ENCODE assay signal across 1 cellular context in the genomic region with DNA sequence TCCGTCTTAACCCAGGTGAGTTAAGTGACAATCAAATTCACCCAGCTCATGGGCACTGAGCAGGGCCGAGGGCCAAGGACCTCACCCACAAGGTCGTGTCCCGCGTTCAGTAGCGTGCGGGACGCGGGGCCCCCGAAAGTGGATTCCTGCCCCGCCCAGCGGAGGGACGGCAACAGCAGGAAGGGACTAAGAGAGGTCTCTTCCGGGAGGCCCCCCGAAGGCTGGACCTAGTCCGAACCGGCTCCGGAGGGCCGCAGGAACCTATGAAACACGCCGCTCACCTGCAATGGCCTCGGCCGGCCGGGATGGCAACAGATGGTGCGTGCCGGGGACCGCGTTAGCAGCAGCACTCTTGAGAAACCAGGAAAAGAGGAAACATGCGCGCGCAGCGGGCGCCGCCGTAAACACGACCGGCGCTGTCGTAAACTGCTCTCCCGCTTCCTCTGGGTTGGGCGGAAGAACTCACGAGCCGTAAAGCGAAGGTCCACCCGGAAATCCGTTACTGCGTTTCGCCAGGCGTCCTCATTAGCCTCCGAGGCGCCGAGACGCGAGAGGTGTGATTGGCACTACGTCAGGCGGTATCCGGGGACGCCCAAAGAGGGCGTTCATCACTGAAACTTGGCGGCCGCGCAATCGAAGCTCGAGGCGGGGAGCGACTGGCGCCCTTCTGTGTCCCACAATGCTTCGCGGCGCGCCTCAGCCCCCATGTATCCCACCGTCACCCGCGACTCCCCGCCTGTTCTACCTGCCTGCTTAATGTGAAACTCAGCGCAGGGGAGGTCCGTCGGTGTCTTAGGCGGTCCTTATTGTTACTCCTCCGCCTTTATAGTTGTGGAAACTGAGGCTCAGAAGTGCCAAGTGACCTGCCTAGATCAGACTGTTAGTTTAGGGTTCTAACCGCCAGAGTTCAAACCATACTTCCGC.
TF ChIP-seq lines count a peak whose summit lies in the region.

A gene with protein sequence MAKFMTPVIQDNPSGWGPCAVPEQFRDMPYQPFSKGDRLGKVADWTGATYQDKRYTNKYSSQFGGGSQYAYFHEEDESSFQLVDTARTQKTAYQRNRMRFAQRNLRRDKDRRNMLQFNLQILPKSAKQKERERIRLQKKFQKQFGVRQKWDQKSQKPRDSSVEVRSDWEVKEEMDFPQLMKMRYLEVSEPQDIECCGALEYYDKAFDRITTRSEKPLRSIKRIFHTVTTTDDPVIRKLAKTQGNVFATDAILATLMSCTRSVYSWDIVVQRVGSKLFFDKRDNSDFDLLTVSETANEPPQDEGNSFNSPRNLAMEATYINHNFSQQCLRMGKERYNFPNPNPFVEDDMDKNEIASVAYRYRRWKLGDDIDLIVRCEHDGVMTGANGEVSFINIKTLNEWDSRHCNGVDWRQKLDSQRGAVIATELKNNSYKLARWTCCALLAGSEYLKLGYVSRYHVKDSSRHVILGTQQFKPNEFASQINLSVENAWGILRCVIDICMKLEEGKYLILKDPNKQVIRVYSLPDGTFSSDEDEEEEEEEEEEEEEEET (minus strand): TSS at position 372 of the 924 bp plus-strand sequence. CDS start 3,045 bp downstream, outside the sequence.

TF ChIP-seq in HepG2, 621 proteins besides CTCF, POLR2A, EP300 and RAD21 (continued from another document and continues in another):
- TF ChIP-seq CREM (IDR thresholded peaks at IDR 0.05): peak; percentile 96
- TF ChIP-seq CREM (CRISPR knock-in tag; IDR thresholded peaks at IDR 0.05): no peak
- TF ChIP-seq, protein P1, sequence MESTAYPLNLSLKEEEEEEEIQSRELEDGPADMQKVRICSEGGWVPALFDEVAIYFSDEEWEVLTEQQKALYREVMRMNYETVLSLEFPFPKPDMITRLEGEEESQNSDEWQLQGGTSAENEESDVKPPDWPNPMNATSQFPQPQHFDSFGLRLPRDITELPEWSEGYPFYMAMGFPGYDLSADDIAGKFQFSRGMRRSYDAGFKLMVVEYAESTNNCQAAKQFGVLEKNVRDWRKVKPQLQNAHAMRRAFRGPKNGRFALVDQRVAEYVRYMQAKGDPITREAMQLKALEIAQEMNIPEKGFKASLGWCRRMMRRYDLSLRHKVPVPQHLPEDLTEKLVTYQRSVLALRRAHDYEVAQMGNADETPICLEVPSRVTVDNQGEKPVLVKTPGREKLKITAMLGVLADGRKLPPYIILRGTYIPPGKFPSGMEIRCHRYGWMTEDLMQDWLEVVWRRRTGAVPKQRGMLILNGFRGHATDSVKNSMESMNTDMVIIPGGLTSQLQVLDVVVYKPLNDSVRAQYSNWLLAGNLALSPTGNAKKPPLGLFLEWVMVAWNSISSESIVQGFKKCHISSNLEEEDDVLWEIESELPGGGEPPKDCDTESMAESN (CRISPR knock-in tag; conservative IDR thresholded peaks at IDR 0.05): peak; percentile 95
- peak; percentile 70; the same call in 1 of the 2 replicates for TF ChIP-seq REPIN1 (CRISPR knock-in tag; IDR thresholded peaks at IDR 0.05; ENCODE audit: borderline replicate concordance, low read depth)
- peak; percentile 84 for TF ChIP-seq CBX1 (IDR thresholded peaks at IDR 0.05; ENCODE audit: low read depth)
- TF ChIP-seq RXRB (CRISPR knock-in tag; IDR thresholded peaks at IDR 0.05; ENCODE audit: borderline replicate concordance): peak; percentile 47; the same call in 1 of the 2 replicates
- TF ChIP-seq, protein P2, sequence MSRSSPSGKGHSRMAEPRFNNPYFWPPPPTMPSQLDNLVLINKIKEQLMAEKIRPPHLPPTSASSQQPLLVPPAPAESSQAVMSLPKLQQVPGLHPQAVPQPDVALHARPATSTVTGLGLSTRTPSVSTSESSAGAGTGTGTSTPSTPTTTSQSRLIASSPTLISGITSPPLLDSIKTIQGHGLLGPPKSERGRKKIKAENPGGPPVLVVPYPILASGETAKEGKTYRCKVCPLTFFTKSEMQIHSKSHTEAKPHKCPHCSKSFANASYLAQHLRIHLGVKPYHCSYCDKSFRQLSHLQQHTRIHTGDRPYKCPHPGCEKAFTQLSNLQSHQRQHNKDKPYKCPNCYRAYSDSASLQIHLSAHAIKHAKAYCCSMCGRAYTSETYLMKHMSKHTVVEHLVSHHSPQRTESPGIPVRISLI (CRISPR knock-in tag; IDR thresholded peaks at IDR 0.05; ENCODE audit: borderline replicate concordance): peak; percentile 50; the same call in 1 of the 2 replicates
- peak; percentile 95 for TF ChIP-seq RFXAP (CRISPR knock-in tag; IDR thresholded peaks at IDR 0.05; ENCODE audit: borderline replicate concordance)
- TF ChIP-seq SETDB1 (CRISPR knock-in tag; IDR thresholded peaks at IDR 0.05; ENCODE audit: borderline replicate concordance): no peak
- TF ChIP-seq NR2F6 (IDR thresholded peaks at IDR 0.05): no peak
- peak; percentile 13; the same call in 1 of the 2 replicates for TF ChIP-seq NR2F6 (CRISPR knock-in tag; IDR thresholded peaks at IDR 0.05)
- TF ChIP-seq SMAD1 (CRISPR knock-in tag; IDR thresholded peaks at IDR 0.05; ENCODE audit: borderline replicate concordance, low read depth): peak; percentile 90; the same call in 1 of the 2 replicates
- no peak for TF ChIP-seq ATAD3A (CRISPR knock-in tag; IDR thresholded peaks at IDR 0.05)
- TF ChIP-seq, protein P3, sequence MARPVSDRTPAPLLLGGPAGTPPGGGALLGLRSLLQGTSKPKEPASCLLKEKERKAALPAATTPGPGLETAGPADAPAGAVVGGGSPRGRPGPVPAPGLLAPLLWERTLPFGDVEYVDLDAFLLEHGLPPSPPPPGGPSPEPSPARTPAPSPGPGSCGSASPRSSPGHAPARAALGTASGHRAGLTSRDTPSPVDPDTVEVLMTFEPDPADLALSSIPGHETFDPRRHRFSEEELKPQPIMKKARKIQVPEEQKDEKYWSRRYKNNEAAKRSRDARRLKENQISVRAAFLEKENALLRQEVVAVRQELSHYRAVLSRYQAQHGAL (CRISPR knock-in tag; IDR thresholded peaks at IDR 0.05; ENCODE audit: not compliant biosample characterization): peak; percentile 94
- no peak for TF ChIP-seq FOXC1 (CRISPR knock-in tag; IDR thresholded peaks at IDR 0.05; ENCODE audit: borderline replicate concordance)
- TF ChIP-seq ZNF263 (CRISPR knock-in tag; IDR thresholded peaks at IDR 0.05): peak; percentile 51; the same call in 1 of the 2 replicates
- TF ChIP-seq, protein P4, sequence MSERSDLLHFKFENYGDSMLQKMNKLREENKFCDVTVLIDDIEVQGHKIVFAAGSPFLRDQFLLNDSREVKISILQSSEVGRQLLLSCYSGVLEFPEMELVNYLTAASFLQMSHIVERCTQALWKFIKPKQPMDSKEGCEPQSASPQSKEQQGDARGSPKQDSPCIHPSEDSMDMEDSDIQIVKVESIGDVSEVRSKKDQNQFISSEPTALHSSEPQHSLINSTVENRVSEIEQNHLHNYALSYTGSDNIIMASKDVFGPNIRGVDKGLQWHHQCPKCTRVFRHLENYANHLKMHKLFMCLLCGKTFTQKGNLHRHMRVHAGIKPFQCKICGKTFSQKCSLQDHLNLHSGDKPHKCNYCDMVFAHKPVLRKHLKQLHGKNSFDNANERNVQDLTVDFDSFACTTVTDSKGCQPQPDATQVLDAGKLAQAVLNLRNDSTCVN (CRISPR knock-in tag; IDR thresholded peaks at IDR 0.05; ENCODE audit: borderline replicate concordance): peak; percentile 72; the same call in 1 of the 2 replicates
- TF ChIP-seq SRY (CRISPR knock-in tag; IDR thresholded peaks at IDR 0.05): peak; percentile 43
- TF ChIP-seq, protein P5, sequence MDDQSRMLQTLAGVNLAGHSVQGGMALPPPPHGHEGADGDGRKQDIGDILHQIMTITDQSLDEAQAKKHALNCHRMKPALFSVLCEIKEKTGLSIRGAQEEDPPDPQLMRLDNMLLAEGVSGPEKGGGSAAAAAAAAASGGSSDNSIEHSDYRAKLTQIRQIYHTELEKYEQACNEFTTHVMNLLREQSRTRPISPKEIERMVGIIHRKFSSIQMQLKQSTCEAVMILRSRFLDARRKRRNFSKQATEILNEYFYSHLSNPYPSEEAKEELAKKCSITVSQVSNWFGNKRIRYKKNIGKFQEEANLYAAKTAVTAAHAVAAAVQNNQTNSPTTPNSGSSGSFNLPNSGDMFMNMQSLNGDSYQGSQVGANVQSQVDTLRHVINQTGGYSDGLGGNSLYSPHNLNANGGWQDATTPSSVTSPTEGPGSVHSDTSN (CRISPR knock-in tag; IDR thresholded peaks at IDR 0.05; ENCODE audit: borderline replicate concordance): no peak
- peak; percentile 98 for TF ChIP-seq GATAD1 (CRISPR knock-in tag; IDR thresholded peaks at IDR 0.05)
- 0 out of 2 replicates have a peak, but pooled peaks have one; percentile 26 for TF ChIP-seq WIZ (CRISPR knock-in tag; IDR thresholded peaks at IDR 0.05)
- TF ChIP-seq, protein P6, sequence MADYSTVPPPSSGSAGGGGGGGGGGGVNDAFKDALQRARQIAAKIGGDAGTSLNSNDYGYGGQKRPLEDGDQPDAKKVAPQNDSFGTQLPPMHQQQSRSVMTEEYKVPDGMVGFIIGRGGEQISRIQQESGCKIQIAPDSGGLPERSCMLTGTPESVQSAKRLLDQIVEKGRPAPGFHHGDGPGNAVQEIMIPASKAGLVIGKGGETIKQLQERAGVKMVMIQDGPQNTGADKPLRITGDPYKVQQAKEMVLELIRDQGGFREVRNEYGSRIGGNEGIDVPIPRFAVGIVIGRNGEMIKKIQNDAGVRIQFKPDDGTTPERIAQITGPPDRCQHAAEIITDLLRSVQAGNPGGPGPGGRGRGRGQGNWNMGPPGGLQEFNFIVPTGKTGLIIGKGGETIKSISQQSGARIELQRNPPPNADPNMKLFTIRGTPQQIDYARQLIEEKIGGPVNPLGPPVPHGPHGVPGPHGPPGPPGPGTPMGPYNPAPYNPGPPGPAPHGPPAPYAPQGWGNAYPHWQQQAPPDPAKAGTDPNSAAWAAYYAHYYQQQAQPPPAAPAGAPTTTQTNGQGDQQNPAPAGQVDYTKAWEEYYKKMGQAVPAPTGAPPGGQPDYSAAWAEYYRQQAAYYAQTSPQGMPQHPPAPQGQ (CRISPR knock-in tag; IDR thresholded peaks at IDR 0.05; ENCODE audit: borderline replicate concordance): peak; percentile 58; the same call in 1 of the 2 replicates
- TF ChIP-seq ZNF496 (CRISPR knock-in tag; IDR thresholded peaks at IDR 0.05; ENCODE audit: insufficient replicate concordance): no peak
- TF ChIP-seq, protein P7, sequence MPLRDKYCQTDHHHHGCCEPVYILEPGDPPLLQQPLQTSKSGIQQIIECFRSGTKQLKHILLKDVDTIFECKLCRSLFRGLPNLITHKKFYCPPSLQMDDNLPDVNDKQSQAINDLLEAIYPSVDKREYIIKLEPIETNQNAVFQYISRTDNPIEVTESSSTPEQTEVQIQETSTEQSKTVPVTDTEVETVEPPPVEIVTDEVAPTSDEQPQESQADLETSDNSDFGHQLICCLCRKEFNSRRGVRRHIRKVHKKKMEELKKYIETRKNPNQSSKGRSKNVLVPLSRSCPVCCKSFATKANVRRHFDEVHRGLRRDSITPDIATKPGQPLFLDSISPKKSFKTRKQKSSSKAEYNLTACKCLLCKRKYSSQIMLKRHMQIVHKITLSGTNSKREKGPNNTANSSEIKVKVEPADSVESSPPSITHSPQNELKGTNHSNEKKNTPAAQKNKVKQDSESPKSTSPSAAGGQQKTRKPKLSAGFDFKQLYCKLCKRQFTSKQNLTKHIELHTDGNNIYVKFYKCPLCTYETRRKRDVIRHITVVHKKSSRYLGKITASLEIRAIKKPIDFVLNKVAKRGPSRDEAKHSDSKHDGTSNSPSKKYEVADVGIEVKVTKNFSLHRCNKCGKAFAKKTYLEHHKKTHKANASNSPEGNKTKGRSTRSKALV (CRISPR knock-in tag; IDR thresholded peaks at IDR 0.05): no peak; the same call in 1 of the 2 replicates
- TF ChIP-seq, protein P8, sequence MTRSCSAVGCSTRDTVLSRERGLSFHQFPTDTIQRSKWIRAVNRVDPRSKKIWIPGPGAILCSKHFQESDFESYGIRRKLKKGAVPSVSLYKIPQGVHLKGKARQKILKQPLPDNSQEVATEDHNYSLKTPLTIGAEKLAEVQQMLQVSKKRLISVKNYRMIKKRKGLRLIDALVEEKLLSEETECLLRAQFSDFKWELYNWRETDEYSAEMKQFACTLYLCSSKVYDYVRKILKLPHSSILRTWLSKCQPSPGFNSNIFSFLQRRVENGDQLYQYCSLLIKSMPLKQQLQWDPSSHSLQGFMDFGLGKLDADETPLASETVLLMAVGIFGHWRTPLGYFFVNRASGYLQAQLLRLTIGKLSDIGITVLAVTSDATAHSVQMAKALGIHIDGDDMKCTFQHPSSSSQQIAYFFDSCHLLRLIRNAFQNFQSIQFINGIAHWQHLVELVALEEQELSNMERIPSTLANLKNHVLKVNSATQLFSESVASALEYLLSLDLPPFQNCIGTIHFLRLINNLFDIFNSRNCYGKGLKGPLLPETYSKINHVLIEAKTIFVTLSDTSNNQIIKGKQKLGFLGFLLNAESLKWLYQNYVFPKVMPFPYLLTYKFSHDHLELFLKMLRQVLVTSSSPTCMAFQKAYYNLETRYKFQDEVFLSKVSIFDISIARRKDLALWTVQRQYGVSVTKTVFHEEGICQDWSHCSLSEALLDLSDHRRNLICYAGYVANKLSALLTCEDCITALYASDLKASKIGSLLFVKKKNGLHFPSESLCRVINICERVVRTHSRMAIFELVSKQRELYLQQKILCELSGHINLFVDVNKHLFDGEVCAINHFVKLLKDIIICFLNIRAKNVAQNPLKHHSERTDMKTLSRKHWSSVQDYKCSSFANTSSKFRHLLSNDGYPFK (CRISPR knock-in tag; IDR thresholded peaks at IDR 0.05; ENCODE audit: borderline replicate concordance): peak; percentile 100
- TF ChIP-seq NBN (conservative IDR thresholded peaks at IDR 0.05): no peak
- TF ChIP-seq, protein P9, sequence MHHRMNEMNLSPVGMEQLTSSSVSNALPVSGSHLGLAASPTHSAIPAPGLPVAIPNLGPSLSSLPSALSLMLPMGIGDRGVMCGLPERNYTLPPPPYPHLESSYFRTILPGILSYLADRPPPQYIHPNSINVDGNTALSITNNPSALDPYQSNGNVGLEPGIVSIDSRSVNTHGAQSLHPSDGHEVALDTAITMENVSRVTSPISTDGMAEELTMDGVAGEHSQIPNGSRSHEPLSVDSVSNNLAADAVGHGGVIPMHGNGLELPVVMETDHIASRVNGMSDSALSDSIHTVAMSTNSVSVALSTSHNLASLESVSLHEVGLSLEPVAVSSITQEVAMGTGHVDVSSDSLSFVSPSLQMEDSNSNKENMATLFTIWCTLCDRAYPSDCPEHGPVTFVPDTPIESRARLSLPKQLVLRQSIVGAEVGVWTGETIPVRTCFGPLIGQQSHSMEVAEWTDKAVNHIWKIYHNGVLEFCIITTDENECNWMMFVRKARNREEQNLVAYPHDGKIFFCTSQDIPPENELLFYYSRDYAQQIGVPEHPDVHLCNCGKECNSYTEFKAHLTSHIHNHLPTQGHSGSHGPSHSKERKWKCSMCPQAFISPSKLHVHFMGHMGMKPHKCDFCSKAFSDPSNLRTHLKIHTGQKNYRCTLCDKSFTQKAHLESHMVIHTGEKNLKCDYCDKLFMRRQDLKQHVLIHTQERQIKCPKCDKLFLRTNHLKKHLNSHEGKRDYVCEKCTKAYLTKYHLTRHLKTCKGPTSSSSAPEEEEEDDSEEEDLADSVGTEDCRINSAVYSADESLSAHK (CRISPR knock-in tag; IDR thresholded peaks at IDR 0.05; ENCODE audit: borderline replicate concordance): no peak
- TF ChIP-seq ELF4 (CRISPR knock-in tag; IDR thresholded peaks at IDR 0.05; ENCODE audit: borderline replicate concordance): peak; percentile 95; the same call in 1 of the 2 replicates
- TF ChIP-seq HOXD1 (CRISPR knock-in tag; IDR thresholded peaks at IDR 0.05): 0 out of 2 replicates have a peak, but pooled peaks have one; percentile 19
- TF ChIP-seq MAFK (conservative IDR thresholded peaks at IDR 0.05 in 1 of 2, IDR thresholded peaks at IDR 0.05 in 1 of 2; ENCODE audit: low read length in 2 of 2): 0 out of 4 replicates have a peak, but pooled peaks of 1 of the 2 experiments have one; percentile 4
- TF ChIP-seq ZNF24 (IDR thresholded peaks at IDR 0.05): no peak
- TF ChIP-seq, protein P10, sequence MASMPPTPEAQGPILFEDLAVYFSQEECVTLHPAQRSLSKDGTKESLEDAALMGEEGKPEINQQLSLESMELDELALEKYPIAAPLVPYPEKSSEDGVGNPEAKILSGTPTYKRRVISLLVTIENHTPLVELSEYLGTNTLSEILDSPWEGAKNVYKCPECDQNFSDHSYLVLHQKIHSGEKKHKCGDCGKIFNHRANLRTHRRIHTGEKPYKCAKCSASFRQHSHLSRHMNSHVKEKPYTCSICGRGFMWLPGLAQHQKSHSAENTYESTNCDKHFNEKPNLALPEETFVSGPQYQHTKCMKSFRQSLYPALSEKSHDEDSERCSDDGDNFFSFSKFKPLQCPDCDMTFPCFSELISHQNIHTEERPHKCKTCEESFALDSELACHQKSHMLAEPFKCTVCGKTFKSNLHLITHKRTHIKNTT (CRISPR knock-in tag; IDR thresholded peaks at IDR 0.05): no peak
